30 cellular contexts compared by ENCODE assay signal in the genomic region with DNA sequence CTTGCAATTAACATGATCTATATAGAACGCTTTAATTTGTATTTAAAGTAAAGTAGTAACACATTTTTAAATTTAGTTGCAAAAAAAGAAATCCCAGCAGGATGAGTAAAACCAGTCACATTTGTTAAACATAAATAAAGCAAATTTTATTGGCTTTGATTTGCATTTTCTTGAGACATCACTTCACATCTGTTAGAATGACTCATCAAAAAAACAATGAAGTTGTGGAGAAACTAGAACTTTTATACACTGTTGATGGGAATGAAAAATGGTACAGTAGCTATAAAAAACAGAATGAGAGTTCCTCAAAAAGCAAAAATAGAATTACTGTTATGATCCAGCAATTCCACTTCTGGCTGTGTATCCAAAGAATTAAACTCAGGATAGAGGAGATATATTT.
"Had no signal": no experiment of that assay in that cellular context is flagged by ENCODE, and none has a peak within 500 bp of the region (broad histone marks: within the 10 kb centered on the region; RNA-seq: fewer than 3 reads in every experiment).

No MANE protein-coding gene starts in this region.

- H3K9me3 Mint-ChIP-seq: activated CD4-positive, alpha-beta memory T cell treated with anti-CD3 and anti-CD28 coated beads, Interleukin-2, amount 10 ng/mL, durations not matched to agents 7 days and 5 days; activated naive CD4-positive, alpha-beta T cell treated with anti-CD3 and anti-CD28 coated beads, Interleukin-2, amount 10 ng/mL, durations not matched to agents 7 days and 5 days; activated naive CD8-positive, alpha-beta T cell treated with anti-CD3 and anti-CD28 coated beads for 36 hours; brain; T-cell had no signal

- H3K36me3 ChIP-seq: cardiac muscle cell, WERI-Rb-1 had no signal

- H3K4me3 Mint-ChIP-seq: activated CD4-positive, alpha-beta memory T cell treated with anti-CD3 and anti-CD28 coated beads, Interleukin-2, amount 10 ng/mL, durations not matched to agents 7 days and 5 days; activated CD4-positive, alpha-beta T cell treated with anti-CD3 and anti-CD28 coated beads for 36 hours; activated naive CD4-positive, alpha-beta T cell treated with anti-CD3 and anti-CD28 coated beads, Interleukin-2, amount 10 ng/mL, durations not matched to agents 7 days and 5 days; activated naive CD8-positive, alpha-beta T cell treated with anti-CD3 and anti-CD28 coated beads for 36 hours; activated T-cell treated with anti-CD3 and anti-CD28 coated beads, Interleukin-2, amount 50 U/mL, for 72 hours; brain; T-cell had no signal

- H3K27me3 ChIP-seq: cardiac muscle cell had no signal

- H3K27ac ChIP-seq: cardiac muscle cell, WERI-Rb-1 had no signal

- H3K4me1 Mint-ChIP-seq: activated CD4-positive, alpha-beta memory T cell treated with anti-CD3 and anti-CD28 coated beads, Interleukin-2, amount 10 ng/mL, durations not matched to agents 7 days and 5 days; activated CD4-positive, alpha-beta T cell treated with anti-CD3 and anti-CD28 coated beads for 36 hours; activated naive CD4-positive, alpha-beta T cell treated with anti-CD3 and anti-CD28 coated beads, Interleukin-2, amount 10 ng/mL, durations not matched to agents 7 days and 5 days; activated naive CD8-positive, alpha-beta T cell treated with anti-CD3 and anti-CD28 coated beads for 36 hours; brain; T-cell had no signal

- H3K27ac Mint-ChIP-seq: activated CD4-positive, alpha-beta memory T cell treated with anti-CD3 and anti-CD28 coated beads, Interleukin-2, amount 10 ng/mL, durations not matched to agents 7 days and 5 days; activated CD4-positive, alpha-beta T cell treated with anti-CD3 and anti-CD28 coated beads for 36 hours; activated naive CD4-positive, alpha-beta T cell treated with anti-CD3 and anti-CD28 coated beads, Interleukin-2, amount 10 ng/mL, durations not matched to agents 7 days and 5 days; activated naive CD8-positive, alpha-beta T cell treated with anti-CD3 and anti-CD28 coated beads for 36 hours; activated T-cell treated with anti-CD3 and anti-CD28 coated beads, Interleukin-2, amount 50 U/mL, for 72 hours; activated T-helper 2 cell treated with anti-CD3 and anti-CD28 coated beads, Interferon-gamma antibody, Interleukin-2, Interleukin-4, amounts not matched to agents 10 μg/mL and 5 μg/mL and 100 μg/mL, durations not matched to agents 14 hours and 24 hours and 36 hours; brain; T-cell had no signal

- ATAC-seq: activated CD4-positive, alpha-beta T cell treated with anti-CD3 and anti-CD28 coated beads for 36 hours; activated T-cell treated with anti-CD3 and anti-CD28 coated beads, Interleukin-2, amount 50 U/mL, for 72 hours; Panc1; Right ventricle myocardium inferior; T-cell had no signal

- H3K27me3 Mint-ChIP-seq: activated CD4-positive, alpha-beta memory T cell treated with anti-CD3 and anti-CD28 coated beads, Interleukin-2, amount 10 ng/mL, durations not matched to agents 7 days and 5 days; activated CD4-positive, alpha-beta T cell treated with anti-CD3 and anti-CD28 coated beads for 36 hours; activated naive CD4-positive, alpha-beta T cell treated with anti-CD3 and anti-CD28 coated beads, Interleukin-2, amount 10 ng/mL, durations not matched to agents 7 days and 5 days; activated naive CD8-positive, alpha-beta T cell treated with anti-CD3 and anti-CD28 coated beads for 36 hours; brain; T-cell had no signal

- DNase-seq: activated CD4-positive, alpha-beta memory T cell treated with anti-CD3 and anti-CD28 coated beads, Interleukin-2, amount 10 ng/mL, durations not matched to agents 7 days and 5 days; activated CD4-positive, alpha-beta T cell treated with anti-CD3 and anti-CD28 coated beads for 36 hours; activated CD4-positive, alpha-beta T cell treated with anti-CD3 and anti-CD28 coated beads, Interleukin-2, amount 50 U/mL, for 1 hour; activated gamma-delta T cell treated with Interleukin-2 at 50 U/mL for 16 hours; activated naive CD4-positive, alpha-beta T cell treated with anti-CD3 and anti-CD28 coated beads, Interleukin-2, amount 10 ng/mL, durations not matched to agents 7 days and 5 days; activated naive CD8-positive, alpha-beta T cell treated with anti-CD3 and anti-CD28 coated beads for 36 hours; activated T-cell treated with anti-CD3 and anti-CD28 coated beads for 4 hours; activated T-cell treated with anti-CD3 and anti-CD28 coated beads, Interleukin-2, amount 50 U/mL, for 72 hours; anterior cingulate cortex; Karpas-422; NCI-H1092; NCI-H1417; NCI-H1930; NCI-H2107; NCI-H2171 treated with DMSO at 0.1 percent for 48 hours; NCI-H226; NCI-H510A; NCI-H526 treated with DMSO at 0.1 percent for 48 hours; NK-92 treated with Interleukin-12 subunit alpha and Interleukin-12 subunit beta, amount 100 ng/mL, for 24 hours; OCI-M1; RPMI8226; T-cell; T-helper 2 cell; T1000; WERI-Rb-1 had no signal

- H3K4me3 ChIP-seq: cardiac muscle cell had no signal

- H3K36me3 Mint-ChIP-seq: activated naive CD4-positive, alpha-beta T cell treated with anti-CD3 and anti-CD28 coated beads, Interleukin-2, amount 10 ng/mL, durations not matched to agents 7 days and 5 days; activated naive CD8-positive, alpha-beta T cell treated with anti-CD3 and anti-CD28 coated beads for 36 hours; brain; T-cell had no signal
